In genomic region chr10:87733081-87733480, GRCh38 we compare ENCODE assay signal across 15 cellular contexts.
"Had no signal": no experiment of that assay in that cellular context is flagged by ENCODE, and none has a peak within 500 bp of the region (broad histone marks: within the 10 kb centered on the region; RNA-seq: fewer than 3 reads in every experiment).

No MANE protein-coding gene starts in this region.

- H3K27ac Mint-ChIP-seq: effector memory CD8-positive, alpha-beta T cell; naive thymus-derived CD8-positive, alpha-beta T cell had no signal

- H3K9me3 ChIP-seq: esophagus squamous epithelium, mucosa of descending colon, neutrophil had no signal

- DNase-seq: effector memory CD8-positive, alpha-beta T cell; esophagus squamous epithelium; foreskin keratinocyte; head of caudate nucleus; islet precursor cell; mammary epithelial cell; mucosa of descending colon; naive thymus-derived CD8-positive, alpha-beta T cell; posterior cingulate gyrus; small intestine; stimulated activated CD4-positive, alpha-beta T cell treated with anti-CD3 and anti-CD28 coated beads, Interleukin-2, amount 100 ng/mL, for 48 hours; stimulated activated naive CD4-positive, alpha-beta T cell treated with Interleukin-2 at 50 U/mL for 16 hours; trophoblast cell had no signal

- H3K27me3 ChIP-seq: esophagus squamous epithelium, neutrophil had no signal

- H3K36me3 ChIP-seq: esophagus squamous epithelium, neutrophil had no signal

- H3K4me3 ChIP-seq: esophagus squamous epithelium, mucosa of descending colon had no signal

- H3K4me1 ChIP-seq: foreskin keratinocyte had no signal

- H3K9me3 Mint-ChIP-seq: central memory CD8-positive, alpha-beta T cell; effector memory CD8-positive, alpha-beta T cell; naive thymus-derived CD8-positive, alpha-beta T cell had no signal

- H3K27ac ChIP-seq: esophagus squamous epithelium, foreskin keratinocyte, neutrophil had no signal

- H3K36me3 Mint-ChIP-seq: naive thymus-derived CD8-positive, alpha-beta T cell had no signal

- H3K4me3 Mint-ChIP-seq: central memory CD8-positive, alpha-beta T cell; effector memory CD8-positive, alpha-beta T cell; naive thymus-derived CD8-positive, alpha-beta T cell had no signal

- H3K4me1 Mint-ChIP-seq: central memory CD8-positive, alpha-beta T cell had no signal
